ENCODE assay signal across 8 cellular contexts in genomic region chr17:67148352-67148751, GRCh38.
"Had no signal": no experiment of that assay in that cellular context is flagged by ENCODE, and none has a peak within 500 bp of the region (broad histone marks: within the 10 kb centered on the region; RNA-seq: fewer than 3 reads in every experiment).

No MANE protein-coding gene starts in this region.

- ATAC-seq: GM23338, HCT116 had no signal

- H3K9me3 ChIP-seq: HAP-1 had no signal

- DNase-seq: HFFc6, IMR-90 had no signal

- H2AFZ ChIP-seq: GM23338 had no signal

- H3K4me2 ChIP-seq: GM23338 had no signal

- FAIRE-seq: H1, H54, HTR-8/SVneo had no signal

- H3K4me3 ChIP-seq: GM23338, HAP-1 had no signal
